10 cellular contexts compared by ENCODE assay signal in genomic region chr18:32383040-32383819, GRCh38.
DNase-seq lines count a peak whose midpoint lies in the region; TF ChIP-seq lines count a peak whose summit lies in the region.
"Had no signal": no experiment of that assay in that cellular context is flagged by ENCODE, and none has a peak within 500 bp of the region (broad histone marks: within the 10 kb centered on the region; RNA-seq: fewer than 3 reads in every experiment).

No MANE protein-coding gene starts in this region.

- H3K4me3 ChIP-seq in BJ (ENCODE audit: low read depth, low read length) (no peak overlapping the region), fibroblast of the aortic adventitia (ENCODE audit: low read depth, low read length) (no peak overlapping the region)

- peaks cover 2% of the 10 kb centered on the region for H3K36me3 Mint-ChIP-seq in osteocyte (ENCODE audit: unreplicated experiment)

- POLR2A ChIA-PET in BJ (lab: Charles Lee), result no interaction called here

- no peaks in the 10 kb centered on the region for H3K27me3 ChIP-seq in BJ (ENCODE audit: control insufficient read depth, insufficient read depth, low read length)

- TF ChIP-seq CTCF in BJ (IDR thresholded peaks at IDR 0.05; ENCODE audit: insufficient read depth, low read depth, low read length) (no peak), fibroblast of the aortic adventitia (IDR thresholded peaks at IDR 0.05; ENCODE audit: insufficient read depth, low read length) (no peak), osteocyte (IDR thresholded peaks at IDR 0.05) (no peak)

- peak overlapping the region; percentile 70 for H3K27ac Mint-ChIP-seq in osteocyte (ENCODE audit: unreplicated experiment)

- no peaks in the 10 kb centered on the region for H3K9me3 Mint-ChIP-seq in osteocyte (ENCODE audit: unreplicated experiment)
- H3K9me3 Mint-ChIP-seq: activated T-cell treated with anti-CD3 and anti-CD28 coated beads, Interleukin-2, amount 50 U/mL, for 4 hours had no signal

- CTCF ChIA-PET in BJ (lab: Yijun Ruan, JAX), result interaction anchor here (0.7 to 0.8 kb wide), 2 partner anchors 9 to 94 kb away, joined by 3 read pairs; no protein-coding TSS in a partner anchor

- no peak overlapping the region for H3K4me3 Mint-ChIP-seq in osteocyte (ENCODE audit: unreplicated experiment)
- H3K4me3 Mint-ChIP-seq: activated T-cell treated with anti-CD3 and anti-CD28 coated beads, Interleukin-2, amount 50 U/mL, for 4 hours had no signal

- H3K36me3 ChIP-seq in BJ (ENCODE audit: control insufficient read depth, insufficient read depth, low read length), result no peaks in the 10 kb centered on the region

- H3K4me1 Mint-ChIP-seq in osteocyte (ENCODE audit: unreplicated experiment), result peaks cover 18% of the 10 kb centered on the region

- H3K27me3 Mint-ChIP-seq in osteocyte (ENCODE audit: unreplicated experiment), result no peaks in the 10 kb centered on the region

- DNase-seq in BJ (ENCODE audit: low read depth) (peak; percentile 6), RKO (ENCODE audit: low spot score) (peak; percentile 56), fibroblast of the aortic adventitia (ENCODE audit: low read depth) (peak; percentile 90), osteocyte (ENCODE audit: extremely low spot score, unreplicated experiment) (no peak), NCI-H345 (lab: John Stamatoyannopoulos, UW) (no peak), inferior parietal cortex (ENCODE audit: extremely low spot score) (no peak), cerebellar nuclear complex (lab: John Stamatoyannopoulos, UW) (no peak), CD1c-positive myeloid dendritic cell (ENCODE audit: extremely low spot score) (no peak)
- DNase-seq: activated T-cell treated with anti-CD3 and anti-CD28 coated beads, Interleukin-2, amount 50 U/mL, for 4 hours; DMS 273 treated with DMSO at 0.1 percent for 48 hours had no signal

Comparison
In these comparisons a context has a peak if more than half of its experiments do, and no peak if none do; other contexts are left out.
1. DNase-seq: peak in BJ (single experiment), RKO (single experiment) and fibroblast of the aortic adventitia (single experiment); none in osteocyte (single experiment), NCI-H345 (single experiment), inferior parietal cortex (single experiment), cerebellar nuclear complex (0 of 2) and CD1c-positive myeloid dendritic cell (single experiment).